ENCODE assay signal across 21 cellular contexts in the genomic region with DNA sequence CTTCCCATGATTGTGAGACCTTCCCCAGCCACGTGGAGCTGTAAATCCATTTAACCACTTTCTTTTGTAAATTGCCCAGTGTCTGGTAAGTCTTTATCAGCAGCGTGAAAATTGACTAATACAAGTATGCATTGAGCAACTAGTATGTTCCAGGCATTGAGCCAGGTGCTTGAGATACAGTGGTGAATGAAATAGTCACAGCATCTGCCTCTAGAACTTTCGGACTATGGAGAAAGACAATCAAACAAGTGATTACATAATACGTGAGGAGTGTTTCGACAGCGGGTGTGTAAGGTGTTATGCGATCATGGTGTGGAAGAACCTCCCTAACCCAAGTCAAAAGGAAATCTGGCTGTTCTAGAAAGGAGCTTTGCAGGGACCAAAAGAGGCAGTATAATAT. TPM values are rescaled to one million over a fixed set of nuclear protein-coding genes. Genes with fewer than 3 reads are reported as not detected.
DNase-seq lines count a peak whose midpoint lies in the region; ATAC-seq, FAIRE-seq and TF ChIP-seq lines count a peak whose summit lies in the region.
"Had no signal": no experiment of that assay in that cellular context is flagged by ENCODE, and none has a peak within 500 bp of the region (broad histone marks: within the 10 kb centered on the region; RNA-seq: fewer than 3 reads in every experiment).

No MANE protein-coding gene starts in this region.

- H3K9ac ChIP-seq in astrocyte (ENCODE audit: low read length) = no peak overlapping the region

- peaks cover 3% of the 10 kb centered on the region for H3K9me3 Mint-ChIP-seq in astrocyte (ENCODE audit: unreplicated experiment)
- H3K9me3 Mint-ChIP-seq: activated T-helper 17 cell treated with anti-CD3 and anti-CD28 coated beads, Interleukin-2, amount 50 U/mL, for 72 hours had no signal

- in situ Hi-C loops in transverse colon (cut with MboI; ENCODE audit: low pct_ligation_motif_present in 1 of 4, low pct_unique_long_range_greater_than_20kb in 1 of 4, low sequenced_read_pairs in 3 of 4) = no loop called here

- H3K4me3 ChIP-seq in astrocyte (ENCODE audit: insufficient read depth, low read depth, low read length) = no peak overlapping the region
- no peak overlapping the region for H3K4me3 ChIP-seq in transverse colon
- H3K4me3 ChIP-seq: psoas muscle, testis had no signal

- H3K9me3 ChIP-seq in astrocyte (ENCODE audit: insufficient read depth, low read depth, low read length) (no peaks in the 10 kb centered on the region), transverse colon (no peaks in the 10 kb centered on the region)
- H3K9me3 ChIP-seq: psoas muscle, testis had no signal

- no peak for TF ChIP-seq EP300 in transverse colon (IDR thresholded peaks at IDR 0.05; ENCODE audit: low read depth)

- peak; percentile 88 to 89 for DNase-seq in AML-193 (lab: John Stamatoyannopoulos, UW)
- peak; percentile 10 for DNase-seq in HS-5 (ENCODE audit: low read depth)
- DNase-seq in astrocyte (ENCODE audit: low read depth) = peak; percentile 44
- DNase-seq in foreskin keratinocyte = peak; percentile 38 to 48
- no peak for DNase-seq in transverse colon
- DNase-seq in NCI-H69 (lab: John Stamatoyannopoulos, UW) = no peak
- DNase-seq: activated CD4-positive, alpha-beta T cell treated with anti-CD3 and anti-CD28 coated beads, Interleukin-2, amount 50 U/mL, for 1 hour; DMS153; effector CD8-positive, alpha-beta T cell; NCI-H146; NCI-H524 treated with DMSO at 0.1 percent for 48 hours; psoas muscle; stimulated activated CD4-positive, alpha-beta T cell treated with anti-CD3 and anti-CD28 coated beads, Interleukin-1b, Interleukin-23, amount 100 ng/mL, for 48 hours; T-helper 9 cell; testis had no signal

- intact Hi-C loops in transverse colon (cut with DNase I; ENCODE audit: low total_unique reads) = no loop called here

- H3K36me3 ChIP-seq in astrocyte (ENCODE audit: insufficient read depth, low read length) (no peaks in the 10 kb centered on the region), transverse colon (no peaks in the 10 kb centered on the region)

- H3K27ac ChIP-seq in astrocyte (ENCODE audit: low read depth, low read length) = no peak overlapping the region
- H3K27ac ChIP-seq in foreskin keratinocyte = no peak overlapping the region
- no peak overlapping the region for H3K27ac ChIP-seq in transverse colon
- H3K27ac ChIP-seq: psoas muscle, RWPE1, testis had no signal

- no peaks in the 10 kb centered on the region for H3K79me2 ChIP-seq in astrocyte (ENCODE audit: insufficient read depth, low read length)

- H3K27ac Mint-ChIP-seq in astrocyte (ENCODE audit: unreplicated experiment) = no peak overlapping the region
- H3K27ac Mint-ChIP-seq: activated T-helper 17 cell treated with anti-CD3 and anti-CD28 coated beads, Interleukin-2, amount 50 U/mL, for 72 hours; B cell; brain had no signal

- no peaks in the 10 kb centered on the region for H3K27me3 Mint-ChIP-seq in astrocyte (ENCODE audit: low read depth, unreplicated experiment)

- FAIRE-seq in astrocyte (lab: Jason Lieb, UNC) = no peak

- no peaks in the 10 kb centered on the region for H3K4me1 Mint-ChIP-seq in astrocyte (ENCODE audit: low read depth, unreplicated experiment)
- H3K4me1 Mint-ChIP-seq: activated T-helper 17 cell treated with anti-CD3 and anti-CD28 coated beads, Interleukin-2, amount 50 U/mL, for 72 hours; B cell had no signal

- H3K27me3 ChIP-seq in astrocyte (ENCODE audit: insufficient read depth, low read length) = peaks cover 8% of the 10 kb centered on the region
- peaks cover 8% of the 10 kb centered on the region for H3K27me3 ChIP-seq in foreskin keratinocyte
- no peaks in the 10 kb centered on the region for H3K27me3 ChIP-seq in transverse colon
- H3K27me3 ChIP-seq: testis had no signal

- no peak for ATAC-seq in foreskin keratinocyte
- ATAC-seq in HG03521 (IDR thresholded peaks at IDR 0.05; ENCODE audit: unreplicated experiment) = no peak
- ATAC-seq in GM18520 (IDR thresholded peaks at IDR 0.05; ENCODE audit: unreplicated experiment) = no peak
- ATAC-seq: activated T-helper 17 cell treated with anti-CD3 and anti-CD28 coated beads, Interleukin-2, amount 50 U/mL, for 72 hours; psoas muscle had no signal

- TF ChIP-seq POLR2A in transverse colon (IDR thresholded peaks at IDR 0.05) = no peak

- 73 to 74% methylated on average over 7 of the region's 7 CpGs for WGBS in transverse colon (ENCODE audit: low coverage in 1 of 2), 2 donors

- H3K4me1 ChIP-seq in astrocyte (ENCODE audit: insufficient read depth, low read length) (no peaks in the 10 kb centered on the region), foreskin keratinocyte (no peaks in the 10 kb centered on the region), transverse colon (no peaks in the 10 kb centered on the region)
- H3K4me1 ChIP-seq: psoas muscle, testis had no signal

- TF ChIP-seq CTCF in astrocyte (IDR thresholded peaks at IDR 0.05; ENCODE audit: insufficient read depth, low read depth, low read length) (no peak), foreskin keratinocyte (conservative IDR thresholded peaks at IDR 0.05) (no peak), transverse colon (IDR thresholded peaks at IDR 0.05) (no peak)

- H3K36me3 Mint-ChIP-seq in astrocyte (ENCODE audit: low read depth, unreplicated experiment) = no peaks in the 10 kb centered on the region
- H3K36me3 Mint-ChIP-seq: brain had no signal

- H3K4me2 ChIP-seq in astrocyte (ENCODE audit: low read length) = no peak overlapping the region

- no peak overlapping the region for H2AFZ ChIP-seq in astrocyte (ENCODE audit: low read depth, low read length)

- H3K4me3 Mint-ChIP-seq in astrocyte (ENCODE audit: unreplicated experiment) = no peak overlapping the region
- H3K4me3 Mint-ChIP-seq: activated T-helper 17 cell treated with anti-CD3 and anti-CD28 coated beads, Interleukin-2, amount 50 U/mL, for 72 hours; B cell; brain had no signal

- H4K20me1 ChIP-seq in astrocyte (ENCODE audit: insufficient read depth, low read length) = no peaks in the 10 kb centered on the region

RNA-seq across cellular contexts. Expression of a gene that starts 21.6 kb away (rescaled TPM):
- total RNA-seq in astrocyte = 47.1 and 50.5 TPM in 2 replicates
- total RNA-seq in foreskin keratinocyte = 99.3 and 104 TPM in 2 replicates
- polyA plus RNA-seq in foreskin keratinocyte = 55.6 and 63.5 TPM in 2 replicates
- 10 to 100 TPM; 23.2 to 84.5 (median 25.2) TPM for total RNA-seq in transverse colon

RNA-seq across cellular contexts. Expression of a gene that starts 26.3 kb away (rescaled TPM):
- total RNA-seq in astrocyte (22.1 and 24.9 TPM in 2 replicates), foreskin keratinocyte (13.3 and 14.7 TPM in 2 replicates), transverse colon (10 to 100 TPM; 18.4 to 82.2 (median 29.9) TPM)
- 5.6 and 6.5 TPM in 2 replicates for polyA plus RNA-seq in foreskin keratinocyte

Comparison
In these comparisons a context has a peak if more than half of its experiments do, and no peak if none do; other contexts are left out.
1. DNase-seq: peak in AML-193 (2 of 2), HS-5 (single experiment), astrocyte (single experiment) and foreskin keratinocyte (2 of 2); none in transverse colon (single experiment) and NCI-H69 (single experiment).